16 cellular contexts compared by ENCODE assay signal in genomic region chr9:109815366-109815947, GRCh38. TPM values are rescaled to one million over a fixed set of nuclear protein-coding genes. Genes with fewer than 3 reads are reported as not detected.
A peak's percentile ranks its signal among the peaks of the same experiment; 100 is the strongest.
DNase-seq lines count a peak whose midpoint lies in the region; ATAC-seq and TF ChIP-seq lines count a peak whose summit lies in the region.
"Had no signal": no experiment of that assay in that cellular context is flagged by ENCODE, and none has a peak within 500 bp of the region (broad histone marks: within the 10 kb centered on the region; RNA-seq: fewer than 3 reads in every experiment).

No MANE protein-coding gene starts in this region.

- DNase-seq in AG04449 (ENCODE audit: low read depth, low spot score) (peak; percentile 14), HFFc6 (peak; percentile 46), amniotic epithelial cell (ENCODE audit: low read depth) (peak; percentile 37), foreskin melanocyte (peak; percentile 58), GM19238 (ENCODE audit: insufficient read length, low spot score) (no peak)
- DNase-seq: activated CD8-positive, alpha-beta memory T cell treated with anti-CD3 and anti-CD28 coated beads, Interleukin-2, amount 50 U/mL, for 4 hours; activated naive CD8-positive, alpha-beta T cell treated with anti-CD3 and anti-CD28 coated beads, Interleukin-2, amount 10 ng/mL, durations not matched to agents 7 days and 5 days; kidney glomerular epithelial cell; naive thymus-derived CD8-positive, alpha-beta T cell; NCI-H1930; SIG-M5; stimulated activated CD4-positive, alpha-beta T cell treated with anti-CD3 and anti-CD28 coated beads, Interleukin-4, amount 100 ng/mL, for 1 hour had no signal

- TF ChIP-seq CTCF in AG04449 (IDR thresholded peaks at IDR 0.05; ENCODE audit: insufficient read depth, low read length, missing control alignments) (no peak), HFFc6 (IDR thresholded peaks at IDR 0.05) (no peak)

- H3K36me3 Mint-ChIP-seq in HFFc6 (ENCODE audit: low read depth) = no peaks in the 10 kb centered on the region
- H3K36me3 Mint-ChIP-seq: activated naive CD8-positive, alpha-beta T cell treated with anti-CD3 and anti-CD28 coated beads, Interleukin-2, amount 10 ng/mL, durations not matched to agents 7 days and 5 days; naive thymus-derived CD8-positive, alpha-beta T cell had no signal

- ATAC-seq in HG02759 (IDR thresholded peaks at IDR 0.05; ENCODE audit: unreplicated experiment) = no peak
- ATAC-seq in HG02642 (IDR thresholded peaks at IDR 0.05; ENCODE audit: poor library complexity, unreplicated experiment) = no peak
- no peak for ATAC-seq in GM21526 (IDR thresholded peaks at IDR 0.05; ENCODE audit: low FRiP score, unreplicated experiment)
- ATAC-seq: naive thymus-derived CD8-positive, alpha-beta T cell had no signal

- H3K4me1 Mint-ChIP-seq in HFFc6 (ENCODE audit: low read depth) = peaks cover 5% of the 10 kb centered on the region
- H3K4me1 Mint-ChIP-seq: activated naive CD8-positive, alpha-beta T cell treated with anti-CD3 and anti-CD28 coated beads, Interleukin-2, amount 10 ng/mL, durations not matched to agents 7 days and 5 days had no signal

- no peaks in the 10 kb centered on the region; the same call in 1 of the 2 replicates for H3K27me3 Mint-ChIP-seq in HFFc6 (ENCODE audit: insufficient read depth)

- H3K27ac Mint-ChIP-seq in HFFc6 = no peak overlapping the region
- H3K27ac Mint-ChIP-seq: activated naive CD8-positive, alpha-beta T cell treated with anti-CD3 and anti-CD28 coated beads, Interleukin-2, amount 10 ng/mL, durations not matched to agents 7 days and 5 days; naive thymus-derived CD8-positive, alpha-beta T cell had no signal

- no peak overlapping the region for H3K4me3 ChIP-seq in AG04449 (ENCODE audit: low read depth, low read length)
- H3K4me3 ChIP-seq: gastroesophageal sphincter had no signal

- POLR2A ChIA-PET in AG04449 (lab: Yijun Ruan, JAX) = interaction anchor here (0.6 to 1.5 kb wide), 2 partner anchors 16 to 441 kb away, joined by 3 read pairs; partner anchors contain the start of gene TXN

- no peak overlapping the region for H3K4me3 Mint-ChIP-seq in HFFc6
- H3K4me3 Mint-ChIP-seq: activated naive CD8-positive, alpha-beta T cell treated with anti-CD3 and anti-CD28 coated beads, Interleukin-2, amount 10 ng/mL, durations not matched to agents 7 days and 5 days; naive thymus-derived CD8-positive, alpha-beta T cell had no signal

- CTCF ChIA-PET in AG04449 (lab: Yijun Ruan, JAX) = interaction anchor here (0.8 to 7.4 kb wide), 8 partner anchors 9 to 240 kb away, joined by 3 to 78 read pairs (median 6); no protein-coding TSS in a partner anchor

- H3K9me3 Mint-ChIP-seq in HFFc6 = no peaks in the 10 kb centered on the region

RNA-seq across cellular contexts. Expression of gene PALM2AKAP2, which starts 35.5 kb away (rescaled TPM):
- total RNA-seq in HFFc6 (2021; fragmentation: NEBNext Ultra II Directional; extraction: Animal tissue kit (Norgen Biotek cat#: 25700)) = 10 to 100 TPM; 20.1 to 35.1 (median 22.7) TPM
- total RNA-seq: activated naive CD8-positive, alpha-beta T cell treated with anti-CD3 and anti-CD28 coated beads, Interleukin-2, amount 10 ng/mL, durations not matched to agents 7 days and 5 days; naive thymus-derived CD8-positive, alpha-beta T cell had no signal
